In the genomic region with DNA sequence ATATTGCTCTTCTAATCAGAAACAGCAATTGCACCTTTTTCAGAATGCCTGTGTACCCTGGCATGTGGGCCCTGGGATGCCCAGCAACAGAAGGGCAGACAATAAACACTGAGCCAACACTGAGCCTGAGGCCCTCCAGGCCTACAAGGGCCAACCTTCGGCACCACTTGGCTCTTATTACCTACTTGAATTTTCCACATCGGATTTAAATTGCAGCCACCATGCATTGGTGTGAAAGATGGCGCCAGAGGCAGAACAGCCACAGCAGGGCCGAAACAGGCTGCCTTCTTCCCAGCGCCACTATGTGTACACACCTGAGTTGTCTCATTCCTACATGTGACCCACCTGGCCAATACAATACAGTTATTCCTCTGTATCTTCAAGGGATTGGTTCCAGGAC, we compare ENCODE assay signal across 18 cellular contexts.
"Had no signal": no experiment of that assay in that cellular context is flagged by ENCODE, and none has a peak within 500 bp of the region (broad histone marks: within the 10 kb centered on the region; RNA-seq: fewer than 3 reads in every experiment).

No MANE protein-coding gene starts in this region.

- DNase-seq: hypothalamus; immature natural killer cell; kidney; left colon; left lung; lower lobe of right lung; mammary epithelial cell; mesenchymal stem cell; naive B cell; natural killer cell; nephron progenitor cell; occipital lobe; stimulated activated CD4-positive, alpha-beta T cell treated with anti-CD3 and anti-CD28 coated beads, Interleukin-4, amount 100 ng/mL, for 24 hours; stimulated activated naive CD4-positive, alpha-beta T cell; trophoblast cell; upper lobe of right lung had no signal

- ATAC-seq: left colon; left lung; lower lobe of right lung; natural killer cell; sciatic nerve; stimulated activated effector memory CD8-positive, alpha-beta T cell treated with anti-CD3 and anti-CD28 coated beads, Interleukin-12 subunit alpha, Interleukin-12 subunit beta, amount 100 ng/mL, for 72 hours; upper lobe of right lung had no signal
